Comparison of ENCODE assay signal across 24 cellular contexts in genomic region chr11:128783513-128783912, GRCh38.
DNase-seq lines count a peak whose midpoint lies in the region; ATAC-seq and TF ChIP-seq lines count a peak whose summit lies in the region.
"Had no signal": no experiment of that assay in that cellular context is flagged by ENCODE, and none has a peak within 500 bp of the region (broad histone marks: within the 10 kb centered on the region; RNA-seq: fewer than 3 reads in every experiment).

No MANE protein-coding gene starts in this region.

- H3K36me3 Mint-ChIP-seq in CD4-positive, CD25-positive, alpha-beta regulatory T cell: peaks cover 65% of the 10 kb centered on the region
- no peaks in the 10 kb centered on the region for H3K36me3 Mint-ChIP-seq in GM23338 (ENCODE audit: low read depth)
- peaks cover 56% of the 10 kb centered on the region for H3K36me3 Mint-ChIP-seq in activated T-helper 1 cell treated with anti-CD3 and anti-CD28 coated beads, Interleukin-12 subunit alpha, Interleukin-12 subunit beta, Interleukin-2, Interleukin-4 antibody, amounts not matched to agents 30 ng/mL and 10 ng/mL and 1 ng/mL, durations not matched to agents 14 hours and 24 hours and 36 hours (ENCODE audit: low read depth)
- H3K36me3 Mint-ChIP-seq in naive B cell: peaks cover 39 to 60% of the 10 kb centered on the region in 2 donors

- peak in 1 of 3 donors; percentile 34 for DNase-seq in CD4-positive, CD25-positive, alpha-beta regulatory T cell
- DNase-seq in GM23338 (ENCODE audit: low spot score): no peak
- DNase-seq in activated T-helper 1 cell treated with anti-CD3 and anti-CD28 coated beads, Interleukin-12 subunit alpha, Interleukin-12 subunit beta, Interleukin-2, Interleukin-4 antibody, amounts not matched to agents 30 ng/mL and 10 ng/mL and 1 ng/mL, durations not matched to agents 14 hours and 24 hours and 36 hours (ENCODE audit: low spot score): no peak
- no peak for DNase-seq in naive B cell
- DNase-seq in NCI-H510A treated with DMSO at 0.1 percent for 48 hours (lab: John Stamatoyannopoulos, UW): no peak
- no peak for DNase-seq in OCI-LY7 (ENCODE audit: low spot score)
- DNase-seq in vagina (ENCODE audit: extremely low spot score in 2 of 2): no peak
- no peak for DNase-seq in NCI-H2171 treated with DMSO at 0.1 percent for 48 hours (lab: John Stamatoyannopoulos, UW)
- DNase-seq: amygdala; central memory CD4-positive, alpha-beta T cell; effector CD4-positive, alpha-beta T cell; esophagus squamous epithelium; GF-D8; glutamatergic neuron; islet precursor cell; Kasumi-1; lower lobe of right lung; stimulated activated CD4-positive, alpha-beta T cell treated with anti-CD3 and anti-CD28 coated beads, Interleukin-4, amount 100 ng/mL, for 1 hour; T-helper 9 cell; testis had no signal

- peaks cover 5% of the 10 kb centered on the region; the same call in 1 of the 2 replicates for H3K9me2 ChIP-seq in GM23338 (ENCODE audit: insufficient read depth)
- H3K9me2 ChIP-seq in OCI-LY7 (ENCODE audit: insufficient read depth, low read length): no peaks in the 10 kb centered on the region

- H3K9me3 ChIP-seq in CD4-positive, CD25-positive, alpha-beta regulatory T cell (ENCODE audit: control insufficient read depth in 2 of 2, low read length in 2 of 2): no peaks in the 10 kb centered on the region
- H3K9me3 ChIP-seq in OCI-LY7 (ENCODE audit: low read length) (no peaks in the 10 kb centered on the region), vagina (no peaks in the 10 kb centered on the region)
- H3K9me3 ChIP-seq: esophagus squamous epithelium, lower lobe of right lung, SJSA1, testis had no signal

- BruUV-seq in OCI-LY7 (replicated peaks; lab: Mats Ljungman, UMichigan): no TSS peak

- peaks cover 20% of the 10 kb centered on the region for H3K4me1 ChIP-seq in CD4-positive, CD25-positive, alpha-beta regulatory T cell (ENCODE audit: control insufficient read depth, insufficient read depth, low read length, poor library complexity, severe bottlenecking)
- H3K4me1 ChIP-seq in GM23338 (ENCODE audit: insufficient read depth): peaks cover 45% of the 10 kb centered on the region
- no peaks in the 10 kb centered on the region for H3K4me1 ChIP-seq in OCI-LY7 (ENCODE audit: insufficient read depth, low read length, poor library complexity, severe bottlenecking)
- H3K4me1 ChIP-seq in vagina: no peaks in the 10 kb centered on the region
- H3K4me1 ChIP-seq: esophagus squamous epithelium, lower lobe of right lung, SJSA1, testis had no signal

- H3K36me3 ChIP-seq in CD4-positive, CD25-positive, alpha-beta regulatory T cell (ENCODE audit: control insufficient read depth, insufficient read depth, low read length): peaks cover 85% of the 10 kb centered on the region
- H3K36me3 ChIP-seq in GM23338 (ENCODE audit: insufficient read depth) (no peaks in the 10 kb centered on the region), OCI-LY7 (ENCODE audit: insufficient read depth, low read length) (peaks cover 86% of the 10 kb centered on the region), vagina (peaks cover 0 to 6% of the 10 kb centered on the region in 2 donors)
- H3K36me3 ChIP-seq: esophagus squamous epithelium, SJSA1 had no signal

- H4K20me1 ChIP-seq in GM23338 (replicated peaks; ENCODE audit: insufficient read depth): no peaks in the 10 kb centered on the region
- no peaks in the 10 kb centered on the region for H4K20me1 ChIP-seq in OCI-LY7 (ENCODE audit: insufficient read depth, low read length)

- H3K4me1 Mint-ChIP-seq in CD4-positive, CD25-positive, alpha-beta regulatory T cell: peaks cover 5 to 38% (median 35%) of the 10 kb centered on the region in 4 donors
- H3K4me1 Mint-ChIP-seq in GM23338 (peaks cover 37% of the 10 kb centered on the region), naive B cell (peaks cover 5 to 28% (median 13%) of the 10 kb centered on the region in 3 donors)
- peaks cover 37% of the 10 kb centered on the region for H3K4me1 Mint-ChIP-seq in activated T-helper 1 cell treated with anti-CD3 and anti-CD28 coated beads, Interleukin-12 subunit alpha, Interleukin-12 subunit beta, Interleukin-2, Interleukin-4 antibody, amounts not matched to agents 30 ng/mL and 10 ng/mL and 1 ng/mL, durations not matched to agents 14 hours and 24 hours and 36 hours (ENCODE audit: low read depth)

- no peaks in the 10 kb centered on the region for H3K9me3 Mint-ChIP-seq in CD4-positive, CD25-positive, alpha-beta regulatory T cell
- no peaks in the 10 kb centered on the region for H3K9me3 Mint-ChIP-seq in GM23338
- H3K9me3 Mint-ChIP-seq in activated T-helper 1 cell treated with anti-CD3 and anti-CD28 coated beads, Interleukin-12 subunit alpha, Interleukin-12 subunit beta, Interleukin-2, Interleukin-4 antibody, amounts not matched to agents 30 ng/mL and 10 ng/mL and 1 ng/mL, durations not matched to agents 14 hours and 24 hours and 36 hours: no peaks in the 10 kb centered on the region
- H3K9me3 Mint-ChIP-seq in naive B cell: no peaks in the 10 kb centered on the region

- H3K79me2 ChIP-seq in GM23338 (replicated peaks; ENCODE audit: insufficient read depth) (no peaks in the 10 kb centered on the region), OCI-LY7 (ENCODE audit: insufficient read depth, low read depth, low read length) (no peaks in the 10 kb centered on the region)

- H3K27ac ChIP-seq in CD4-positive, CD25-positive, alpha-beta regulatory T cell (ENCODE audit: insufficient read depth, low read length, poor library complexity, severe bottlenecking): peak overlapping the region; percentile 8
- H3K27ac ChIP-seq in GM23338 (ENCODE audit: low read depth) (0 out of 2 replicates have a peak overlapping the region, but pooled peaks have one; percentile 78), OCI-LY7 (ENCODE audit: low read depth, low read length, poor library complexity, severe bottlenecking) (no peak overlapping the region), vagina (no peak overlapping the region)
- H3K27ac ChIP-seq: esophagus squamous epithelium, lower lobe of right lung, SJSA1, testis had no signal

- intact Hi-C loops in activated T-helper 1 cell treated with anti-CD3 and anti-CD28 coated beads, Interleukin-12 subunit alpha, Interleukin-12 subunit beta, Interleukin-2, Interleukin-4 antibody, amounts not matched to agents 30 ng/mL and 10 ng/mL and 1 ng/mL, durations not matched to agents 14 hours and 24 hours and 36 hours (cut with micrococcal nuclease): no loop called here
- intact Hi-C loops in OCI-LY7 (cut with micrococcal nuclease; ENCODE audit: unreplicated experiment): no loop called here
- intact Hi-C loops in vagina (cut with DNase I): no loop called here

- ATAC-seq in CD4-positive, CD25-positive, alpha-beta regulatory T cell (ENCODE audit: low read depth in 2 of 2): no peak
- ATAC-seq in GM23338 (no peak), naive B cell (ENCODE audit: low read depth in 2 of 2) (no peak)
- ATAC-seq: activated CD4-positive, CD25-positive, alpha-beta regulatory T cell treated with anti-CD3 and anti-CD28 coated beads, Interleukin-2, amount 50 U/mL, for 24 hours; GM12878; lower lobe of right lung had no signal

- no peaks in the 10 kb centered on the region for H3K27me3 Mint-ChIP-seq in CD4-positive, CD25-positive, alpha-beta regulatory T cell
- peaks cover 5% of the 10 kb centered on the region for H3K27me3 Mint-ChIP-seq in GM23338 (ENCODE audit: insufficient read depth, low read depth, poor library complexity)
- H3K27me3 Mint-ChIP-seq in activated T-helper 1 cell treated with anti-CD3 and anti-CD28 coated beads, Interleukin-12 subunit alpha, Interleukin-12 subunit beta, Interleukin-2, Interleukin-4 antibody, amounts not matched to agents 30 ng/mL and 10 ng/mL and 1 ng/mL, durations not matched to agents 14 hours and 24 hours and 36 hours (ENCODE audit: insufficient read depth): no peaks in the 10 kb centered on the region
- H3K27me3 Mint-ChIP-seq in naive B cell: no peaks in the 10 kb centered on the region

- H3K4me3 Mint-ChIP-seq in CD4-positive, CD25-positive, alpha-beta regulatory T cell: peak overlapping the region in 2 of 4 donors; percentile 4 to 24
- peak overlapping the region; percentile 9; the same call in 1 of the 3 replicates for H3K4me3 Mint-ChIP-seq in GM23338
- peak overlapping the region; percentile 66 for H3K4me3 Mint-ChIP-seq in activated T-helper 1 cell treated with anti-CD3 and anti-CD28 coated beads, Interleukin-12 subunit alpha, Interleukin-12 subunit beta, Interleukin-2, Interleukin-4 antibody, amounts not matched to agents 30 ng/mL and 10 ng/mL and 1 ng/mL, durations not matched to agents 14 hours and 24 hours and 36 hours
- H3K4me3 Mint-ChIP-seq in naive B cell: no peak overlapping the region

- H3K4me3 ChIP-seq in CD4-positive, CD25-positive, alpha-beta regulatory T cell (ENCODE audit: low read depth, low read length): peak overlapping the region; percentile 37
- no peak overlapping the region for H3K4me3 ChIP-seq in GM23338
- no peak overlapping the region for H3K4me3 ChIP-seq in OCI-LY7 (ENCODE audit: low read depth, low read length, poor library complexity, severe bottlenecking)
- no peak overlapping the region for H3K4me3 ChIP-seq in vagina
- H3K4me3 ChIP-seq: esophagus squamous epithelium, GM12878, lower lobe of right lung, SJSA1, testis had no signal

- H3K27ac Mint-ChIP-seq in CD4-positive, CD25-positive, alpha-beta regulatory T cell: peak overlapping the region; percentile 78 to 94 (median 88)
- H3K27ac Mint-ChIP-seq in GM23338 (no peak overlapping the region), naive B cell (peak overlapping the region in 5 of 6 donors; percentile 17 to 85 (median 66))
- H3K27ac Mint-ChIP-seq in activated T-helper 1 cell treated with anti-CD3 and anti-CD28 coated beads, Interleukin-12 subunit alpha, Interleukin-12 subunit beta, Interleukin-2, Interleukin-4 antibody, amounts not matched to agents 30 ng/mL and 10 ng/mL and 1 ng/mL, durations not matched to agents 14 hours and 24 hours and 36 hours: peak overlapping the region; percentile 72
- H3K27ac Mint-ChIP-seq: progenitor cell of endocrine pancreas had no signal

- no peaks in the 10 kb centered on the region for H3K27me3 ChIP-seq in CD4-positive, CD25-positive, alpha-beta regulatory T cell (ENCODE audit: control insufficient read depth, insufficient read depth, low read length)
- no peaks in the 10 kb centered on the region for H3K27me3 ChIP-seq in GM23338 (ENCODE audit: insufficient read depth)
- no peaks in the 10 kb centered on the region for H3K27me3 ChIP-seq in vagina
- H3K27me3 ChIP-seq: SJSA1, testis had no signal

- H2AFZ ChIP-seq in GM23338 (0 out of 2 replicates have a peak overlapping the region, but pooled peaks have one; percentile 49), OCI-LY7 (ENCODE audit: low read length) (no peak overlapping the region)

- TF ChIP-seq CTCF in GM23338 (conservative IDR thresholded peaks at IDR 0.05; ENCODE audit: low read depth in 2 of 2) (no peak), OCI-LY7 (conservative IDR thresholded peaks at IDR 0.05; ENCODE audit: low read length) (no peak), vagina (IDR thresholded peaks at IDR 0.05) (no peak)

- H3F3A ChIP-seq in GM23338 (replicated peaks; ENCODE audit: low read depth): 0 out of 2 replicates have a peak, but pooled peaks cover 2% of the 10 kb centered on the region

- H3K4me2 ChIP-seq in GM23338 (peak overlapping the region; percentile 23), OCI-LY7 (ENCODE audit: low read length) (no peak overlapping the region)

- CTCF ChIA-PET in OCI-LY7 (lab: Charles Lee; ENCODE audit: unreplicated experiment): no interaction called here

- POLR2A ChIA-PET in OCI-LY7 (lab: Charles Lee): interaction anchor here (0.7 kb wide), 1 partner anchor 46 kb away, joined by 5 read pairs; no protein-coding TSS in a partner anchor

- TF ChIP-seq POLR2A in vagina (IDR thresholded peaks at IDR 0.05): no peak

Comparison
In these comparisons a context has a peak if more than half of its experiments do, and no peak if none do; other contexts are left out.
1. H3K27ac ChIP-seq: peak in CD4-positive, CD25-positive, alpha-beta regulatory T cell (single experiment) and GM23338 (single experiment); none in OCI-LY7 (single experiment) and vagina (single experiment).
2. H3K4me3 Mint-ChIP-seq: peak in GM23338 (single experiment) and activated T-helper 1 cell treated with anti-CD3 and anti-CD28 coated beads, Interleukin-12 subunit alpha, Interleukin-12 subunit beta, Interleukin-2, Interleukin-4 antibody, amounts not matched to agents 30 ng/mL and 10 ng/mL and 1 ng/mL, durations not matched to agents 14 hours and 24 hours and 36 hours (single experiment); none in naive B cell (0 of 8).